15 cellular contexts compared by ENCODE assay signal in the genomic region with DNA sequence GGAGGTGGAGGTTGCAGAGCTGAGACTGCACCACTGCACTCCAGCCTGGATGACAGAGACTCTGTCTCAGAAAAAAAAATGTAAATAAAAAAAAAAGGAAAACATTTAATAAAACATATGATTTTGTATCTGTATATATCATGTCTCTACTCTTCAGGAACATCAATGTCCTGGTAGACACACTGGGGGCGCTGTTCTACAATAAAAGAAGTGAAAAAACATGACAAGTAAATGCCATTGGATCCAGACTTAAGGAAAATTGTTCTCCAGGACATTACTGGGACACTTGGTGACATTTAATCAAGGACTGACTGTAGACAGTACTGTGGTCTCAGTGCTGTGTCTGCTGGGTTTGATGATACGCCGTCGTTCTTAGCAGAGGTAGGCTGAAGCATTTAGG. TPM values are rescaled to one million over a fixed set of nuclear protein-coding genes. Genes with fewer than 3 reads are reported as not detected.
DNase-seq lines count a peak whose midpoint lies in the region; ATAC-seq and TF ChIP-seq lines count a peak whose summit lies in the region.
"Had no signal": no experiment of that assay in that cellular context is flagged by ENCODE, and none has a peak within 500 bp of the region (broad histone marks: within the 10 kb centered on the region; RNA-seq: fewer than 3 reads in every experiment).

No MANE protein-coding gene starts in this region.

- H2BK5ac ChIP-seq in IMR-90 (ENCODE audit: low read depth, low read length, poor library complexity, severe bottlenecking) (no peak overlapping the region), neuronal stem cell (ENCODE audit: low read length) (no peak overlapping the region)

- TF ChIP-seq POLR2A in IMR-90 (IDR thresholded peaks at IDR 0.05; ENCODE audit: low read depth, low read length), result no peak

- no peak overlapping the region for H3K4me3 ChIP-seq in IMR-90 (ENCODE audit: insufficient read depth, low read depth, low read length)
- H3K4me3 ChIP-seq in adipocyte (ENCODE audit: low read length), result no peak overlapping the region
- no peak overlapping the region for H3K4me3 ChIP-seq in neuronal stem cell (ENCODE audit: low read length in 2 of 2)
- H3K4me3 ChIP-seq: HAP-1, pancreas had no signal

- peak; percentile 44 for DNase-seq in activated CD4-positive, alpha-beta T cell treated with anti-CD3 and anti-CD28 coated beads for 36 hours
- DNase-seq in activated CD4-positive, alpha-beta T cell treated with anti-CD3 and anti-CD28 coated beads for 48 hours, result no peak
- no peak for DNase-seq in IMR-90
- DNase-seq in adipocyte (ENCODE audit: low read depth), result peak; percentile 60
- DNase-seq in lung microvascular endothelial cell (ENCODE audit: low read depth in 2 of 2), result peak; percentile 49 to 54
- no peak for DNase-seq in NCI-H1417 (lab: John Stamatoyannopoulos, UW)
- DNase-seq in neuronal stem cell (ENCODE audit: low spot score), result no peak
- DNase-seq in inferior parietal cortex (ENCODE audit: extremely low spot score), result no peak
- DNase-seq: activated CD8-positive, alpha-beta memory T cell treated with anti-CD3 and anti-CD28 coated beads, Interleukin-2, amount 50 U/mL, for 4 hours; activated naive CD4-positive, alpha-beta T cell treated with anti-CD3 and anti-CD28 coated beads, Interleukin-2, amount 50 U/mL, for 16 hours; islet precursor cell; NCI-H2081 treated with DMSO at 0.1 percent for 48 hours; pancreas had no signal

- H3K9me3 ChIP-seq in IMR-90 (ENCODE audit: control insufficient read depth, insufficient read depth, low read length) (peaks cover 6% of the 10 kb centered on the region), adipocyte (ENCODE audit: control insufficient read depth, low read length) (peaks cover 10% of the 10 kb centered on the region), neuronal stem cell (replicated peaks in 1 of 2; ENCODE audit: control insufficient read depth in 2 of 2, insufficient read depth in 1 of 2, low read depth in 1 of 2, low read length in 2 of 2) (peaks cover 6 to 7% of the 10 kb centered on the region in 2 donors)
- H3K9me3 ChIP-seq: pancreas had no signal

- no peak overlapping the region for H2AFZ ChIP-seq in IMR-90 (replicated peaks; ENCODE audit: low read length, poor library complexity)
- H2AFZ ChIP-seq in neuronal stem cell (ENCODE audit: low read length), result no peak overlapping the region

- POLR2A ChIA-PET in activated CD4-positive, alpha-beta T cell treated with anti-CD3 and anti-CD28 coated beads for 36 hours (lab: Charles Lee), result no interaction called here
- POLR2A ChIA-PET in IMR-90 (lab: Charles Lee; ENCODE audit: unreplicated experiment), result no interaction called here

- H4K8ac ChIP-seq in IMR-90 (ENCODE audit: low read depth in 2 of 2, low read length in 2 of 2), result no peak overlapping the region
- no peak overlapping the region for H4K8ac ChIP-seq in neuronal stem cell (ENCODE audit: low read depth, low read length)

- no peak overlapping the region for H3K56ac ChIP-seq in IMR-90 (ENCODE audit: extremely low read depth, insufficient read depth, low read length)

- H3K9me3 Mint-ChIP-seq in activated CD4-positive, alpha-beta T cell treated with anti-CD3 and anti-CD28 coated beads for 36 hours (ENCODE audit: low read depth), result peaks cover 7% of the 10 kb centered on the region

- H3K4me2 ChIP-seq in IMR-90 (ENCODE audit: low read depth, low read length) (no peak overlapping the region), neuronal stem cell (ENCODE audit: insufficient read depth, low read length, poor library complexity, severe bottlenecking) (no peak overlapping the region)

- CTCF ChIA-PET in activated CD4-positive, alpha-beta T cell treated with anti-CD3 and anti-CD28 coated beads for 36 hours (lab: Charles Lee), result interaction anchor here (0.7 to 1.6 kb wide), 7 partner anchors 8 to 163 kb away, joined by 3 to 7 read pairs (median 3); no protein-coding TSS in a partner anchor
- CTCF ChIA-PET in IMR-90 (lab: Yijun Ruan, JAX), result no interaction called here

- H2BK120ac ChIP-seq in IMR-90 (ENCODE audit: low read depth, low read length) (no peak overlapping the region), neuronal stem cell (ENCODE audit: low read depth, low read length) (no peak overlapping the region)

- H3K9ac ChIP-seq in IMR-90 (ENCODE audit: low read depth, low read length) (no peak overlapping the region), adipocyte (ENCODE audit: low read length) (no peak overlapping the region), neuronal stem cell (ENCODE audit: low read depth, low read length, poor library complexity) (no peak overlapping the region)

- dilution Hi-C loops in IMR-90 (cut with HindIII; ENCODE audit: low sequenced_read_pairs, unreplicated experiment), result no loop called here

- WGBS in IMR-90 (ENCODE audit: extremely low coverage in 2 of 2, insufficient read length in 1 of 2), 2 experiments, result 40% methylated on average over 1 of the region's 4 CpGs; no CpG with 5 or more reads in 1 of the 2 experiments
- WGBS in neuronal stem cell (ENCODE audit: extremely low coverage in 2 of 2, insufficient read length in 2 of 2, insufficient replicate concordance in 1 of 2), 2 donors, result no CpG with 5 or more reads among the region's 4 CpGs

- peak; percentile 33; the same call in 1 of the 2 replicates for TF ChIP-seq RAD21 in IMR-90 (IDR thresholded peaks at IDR 0.05; ENCODE audit: low read length)

- H4K5ac ChIP-seq in IMR-90 (ENCODE audit: low read depth, low read length), result no peak overlapping the region

- in situ Hi-C loops in IMR-90 (cut with MboI; ENCODE audit: low sequenced_read_pairs), result no loop called here

- H3K14ac ChIP-seq in IMR-90 (replicated peaks; ENCODE audit: low read depth, low read length) (no peak overlapping the region), neuronal stem cell (ENCODE audit: low read length) (no peak overlapping the region)

- H2BK12ac ChIP-seq in neuronal stem cell (ENCODE audit: low read length), result no peak overlapping the region

- H3K27me3 Mint-ChIP-seq in activated CD4-positive, alpha-beta T cell treated with anti-CD3 and anti-CD28 coated beads for 36 hours, result peaks cover 2% of the 10 kb centered on the region

- peaks cover 3% of the 10 kb centered on the region; the same call in 1 of the 2 replicates for H3K9me1 ChIP-seq in IMR-90 (ENCODE audit: insufficient read depth, low read length)

- peaks cover 1% of the 10 kb centered on the region for H3K36me3 Mint-ChIP-seq in activated CD4-positive, alpha-beta T cell treated with anti-CD3 and anti-CD28 coated beads for 36 hours (ENCODE audit: low read depth)

- no peak overlapping the region for H3K23ac ChIP-seq in IMR-90 (ENCODE audit: low read depth, low read length)
- H3K23ac ChIP-seq in neuronal stem cell (ENCODE audit: low read depth, low read length, poor library complexity), result no peak overlapping the region

- no peak overlapping the region for H3K18ac ChIP-seq in IMR-90 (ENCODE audit: low read depth, low read length)
- no peak overlapping the region for H3K18ac ChIP-seq in neuronal stem cell (ENCODE audit: low read length)

- H3K79me1 ChIP-seq in IMR-90 (ENCODE audit: low read depth in 1 of 2, low read length in 2 of 2) (no peaks in the 10 kb centered on the region), neuronal stem cell (ENCODE audit: low read depth, low read length) (peaks cover 1% of the 10 kb centered on the region)

- H2BK20ac ChIP-seq in IMR-90 (ENCODE audit: low read depth, low read length), result no peak overlapping the region

- H3K4ac ChIP-seq in IMR-90 (ENCODE audit: low read depth, low read length) (no peak overlapping the region), neuronal stem cell (ENCODE audit: low read length) (no peak overlapping the region)

- H2BK15ac ChIP-seq in IMR-90 (ENCODE audit: low read depth, low read length) (no peak overlapping the region), neuronal stem cell (ENCODE audit: low read length) (no peak overlapping the region)

- intact Hi-C loops in activated CD4-positive, alpha-beta T cell treated with anti-CD3 and anti-CD28 coated beads for 36 hours (cut with DNase I, micrococcal nuclease), result loop anchor here in 1 of 2 experiments (5.0 kb wide), 2 partner anchors 64 to 79 kb away; no protein-coding TSS in a partner anchor
- intact Hi-C loops in IMR-90 (cut with micrococcal nuclease), result no loop called here

- H3K4me1 ChIP-seq in IMR-90 (ENCODE audit: control insufficient read depth, insufficient read depth, low read length) (no peaks in the 10 kb centered on the region), adipocyte (ENCODE audit: control insufficient read depth, insufficient read depth, low read length) (no peaks in the 10 kb centered on the region), neuronal stem cell (ENCODE audit: control insufficient read depth in 2 of 2, insufficient read depth in 1 of 2, low read depth in 1 of 2, low read length in 2 of 2) (peaks cover 0 to 2% of the 10 kb centered on the region in 2 donors)
- H3K4me1 ChIP-seq: HAP-1, pancreas had no signal

- ATAC-seq in activated CD4-positive, alpha-beta T cell treated with anti-CD3 and anti-CD28 coated beads for 36 hours, result no peak
- ATAC-seq in IMR-90 (ENCODE audit: low read depth), result peak; percentile 48
- ATAC-seq: pancreas had no signal

- H3K36me3 ChIP-seq in IMR-90 (ENCODE audit: control insufficient read depth, insufficient read depth, low read length) (no peaks in the 10 kb centered on the region), adipocyte (ENCODE audit: control insufficient read depth, insufficient read depth, low read length, severe bottlenecking) (no peaks in the 10 kb centered on the region), neuronal stem cell (replicated peaks in 1 of 2; ENCODE audit: control insufficient read depth in 2 of 2, insufficient read depth in 2 of 2, low read length in 2 of 2) (no peaks in the 10 kb centered on the region)
- H3K36me3 ChIP-seq: HAP-1, pancreas had no signal

- H2AK9ac ChIP-seq in IMR-90 (replicated peaks; ENCODE audit: low read depth, low read length, poor library complexity), result no peak overlapping the region

- no TSS peak for BruUV-seq in IMR-90 (replicated peaks; lab: Mats Ljungman, UMichigan)

- no peaks in the 10 kb centered on the region for H4K20me1 ChIP-seq in IMR-90 (ENCODE audit: insufficient read depth, low read length)

- H4K91ac ChIP-seq in IMR-90 (ENCODE audit: insufficient read depth, low read depth, low read length) (no peak overlapping the region), neuronal stem cell (ENCODE audit: low read depth, low read length, poor library complexity) (no peak overlapping the region)

- no peak overlapping the region for H2AK5ac ChIP-seq in IMR-90 (ENCODE audit: low read depth, low read length)
- no peak overlapping the region for H2AK5ac ChIP-seq in neuronal stem cell (ENCODE audit: low read depth, low read length)

- TF ChIP-seq CTCF in IMR-90 (conservative IDR thresholded peaks at IDR 0.05; ENCODE audit: low read depth, low read length), result peak; percentile 43

- no peak overlapping the region for H3K4me3 Mint-ChIP-seq in activated CD4-positive, alpha-beta T cell treated with anti-CD3 and anti-CD28 coated beads for 36 hours
- H3K4me3 Mint-ChIP-seq: stimulated activated naive CD8-positive, alpha-beta T cell treated with anti-CD3 and anti-CD28 coated beads, Interleukin-15, Interleukin-2, amounts not matched to agents 100 ng/mL and 50 ng/mL, for 24 hours had no signal

- H3K27ac ChIP-seq in IMR-90 (ENCODE audit: insufficient read depth, low read length), result no peak overlapping the region
- no peak overlapping the region for H3K27ac ChIP-seq in neuronal stem cell (replicated peaks; ENCODE audit: low read length)
- H3K27ac ChIP-seq: pancreas had no signal

- no peak overlapping the region for H3K27ac Mint-ChIP-seq in activated CD4-positive, alpha-beta T cell treated with anti-CD3 and anti-CD28 coated beads for 36 hours
- H3K27ac Mint-ChIP-seq: stimulated activated naive CD8-positive, alpha-beta T cell treated with anti-CD3 and anti-CD28 coated beads, Interleukin-15, Interleukin-2, amounts not matched to agents 100 ng/mL and 50 ng/mL, for 24 hours had no signal

- peaks cover under 1% of the 10 kb centered on the region for H3K4me1 Mint-ChIP-seq in activated CD4-positive, alpha-beta T cell treated with anti-CD3 and anti-CD28 coated beads for 36 hours

- H3K27me3 ChIP-seq in IMR-90 (ENCODE audit: control insufficient read depth, insufficient read depth, low read length), result no peaks in the 10 kb centered on the region; the same call in 1 of the 2 replicates
- no peaks in the 10 kb centered on the region for H3K27me3 ChIP-seq in adipocyte (replicated peaks; ENCODE audit: control insufficient read depth, insufficient read depth, low read length)
- no peaks in the 10 kb centered on the region for H3K27me3 ChIP-seq in neuronal stem cell (ENCODE audit: control insufficient read depth in 3 of 3, insufficient read depth in 3 of 3, low read depth in 1 of 3, low read length in 3 of 3)
- H3K27me3 ChIP-seq: pancreas had no signal

RNA-seq across cellular contexts. Expression of gene KLC1, which starts 15.5 kb away (rescaled TPM):
- total RNA-seq in activated CD4-positive, alpha-beta T cell treated with anti-CD3 and anti-CD28 coated beads for 36 hours, result 100 to 1,000 TPM in 1 of 2 experiments, 10 to 100 TPM in 1; 97.4 to 113 TPM
- total RNA-seq in IMR-90 (2012; rRNA removed) (101 and 139 TPM in 2 replicates), lung microvascular endothelial cell (96.3 and 129 TPM in 2 replicates)
- polyA plus RNA-seq in IMR-90 (2012; rRNA removed), result 155 and 157 TPM in 2 replicates
- 202 and 321 TPM in 2 replicates for polyA plus RNA-seq in IMR-90 (2012; cell fraction: cytosol; rRNA removed)
- polyA plus RNA-seq in IMR-90 (2012; cell fraction: nucleus; rRNA removed; ENCODE audit: low replicate concordance), result 401 and 574 TPM in 2 replicates
- 98.0 TPM for polyA plus RNA-seq in neuronal stem cell (2013, experiment 1 of 2)
- 101 TPM for polyA plus RNA-seq in neuronal stem cell (2013, experiment 2 of 2)

RNA-seq across cellular contexts. Expression of gene COA8, which starts 50.8 kb away (rescaled TPM):
- 10 to 100 TPM; 39.6 to 41.7 TPM for total RNA-seq in activated CD4-positive, alpha-beta T cell treated with anti-CD3 and anti-CD28 coated beads for 36 hours
- 12.2 and 20.6 TPM in 2 replicates for total RNA-seq in IMR-90 (2012; rRNA removed)
- 18.5 and 21.1 TPM in 2 replicates for polyA plus RNA-seq in IMR-90 (2012; rRNA removed)
- 9.6 and 17.9 TPM in 2 replicates for polyA plus RNA-seq in IMR-90 (2012; cell fraction: cytosol; rRNA removed)
- polyA plus RNA-seq in IMR-90 (2012; cell fraction: nucleus; rRNA removed; ENCODE audit: low replicate concordance), result 3.4 and 10.8 TPM in 2 replicates
- total RNA-seq in lung microvascular endothelial cell, result 19.4 and 23.2 TPM in 2 replicates
- 45.8 TPM for polyA plus RNA-seq in neuronal stem cell (2013, experiment 1 of 2)
- 47.5 TPM for polyA plus RNA-seq in neuronal stem cell (2013, experiment 2 of 2)

RNA-seq across cellular contexts. Expression of gene BAG5, which starts 51.1 kb away (rescaled TPM):
- total RNA-seq in activated CD4-positive, alpha-beta T cell treated with anti-CD3 and anti-CD28 coated beads for 36 hours, result 10 to 100 TPM; 24.2 to 25.1 TPM
- total RNA-seq in IMR-90 (2012; rRNA removed), result 22.2 and 32.2 TPM in 2 replicates
- polyA plus RNA-seq in IMR-90 (2012; rRNA removed), result 5.2 and 6.7 TPM in 2 replicates
- 1.9 and 2.3 TPM in 2 replicates for polyA plus RNA-seq in IMR-90 (2012; cell fraction: cytosol; rRNA removed)
- polyA plus RNA-seq in IMR-90 (2012; cell fraction: nucleus; rRNA removed; ENCODE audit: low replicate concordance), result 0.92 and 4.4 TPM in 2 replicates
- total RNA-seq in lung microvascular endothelial cell, result 20.7 and 25.4 TPM in 2 replicates
- polyA plus RNA-seq in neuronal stem cell (2013, experiment 1 of 2), result 11.7 TPM
- 11.8 TPM for polyA plus RNA-seq in neuronal stem cell (2013, experiment 2 of 2)

Comparison
In these comparisons a context has a peak if more than half of its experiments do, and no peak if none do; other contexts are left out.
1. DNase-seq: peak in activated CD4-positive, alpha-beta T cell treated with anti-CD3 and anti-CD28 coated beads for 36 hours (single experiment), adipocyte (single experiment) and lung microvascular endothelial cell (2 of 2); none in activated CD4-positive, alpha-beta T cell treated with anti-CD3 and anti-CD28 coated beads for 48 hours (single experiment), IMR-90 (single experiment), NCI-H1417 (0 of 3), neuronal stem cell (single experiment) and inferior parietal cortex (single experiment).